ENCODE assay signal across 30 cellular contexts in genomic region chr17:40936976-40937375, GRCh38. TPM values are rescaled to one million over a fixed set of nuclear protein-coding genes. Genes with fewer than 3 reads are reported as not detected.
DNase-seq lines count a peak whose midpoint lies in the region; ATAC-seq, FAIRE-seq and TF ChIP-seq lines count a peak whose summit lies in the region.
"Had no signal": no experiment of that assay in that cellular context is flagged by ENCODE, and none has a peak within 500 bp of the region (broad histone marks: within the 10 kb centered on the region; RNA-seq: fewer than 3 reads in every experiment).

No MANE protein-coding gene starts in this region.

- CTCF ChIA-PET in MCF 10A (lab: Yijun Ruan, JAX), result interaction anchor here (0.6 kb wide), 1 partner anchor 28 kb away, joined by 3 read pairs; no protein-coding TSS in a partner anchor

- DNase-seq in T47D (ENCODE audit: low read depth in 1 of 2, low spot score in 1 of 2) (peak; percentile 34 to 85), MCF 10A (ENCODE audit: unreplicated experiment) (no peak), neural progenitor cell (ENCODE audit: low spot score) (peak; percentile 15), type B pancreatic cell (ENCODE audit: extremely low spot score, unreplicated experiment) (no peak), NCI-H1048 (lab: John Stamatoyannopoulos, UW) (no peak), RCC 7860 (ENCODE audit: low spot score) (no peak), cerebellar nuclear complex (lab: John Stamatoyannopoulos, UW) (no peak)
- DNase-seq: 8988T; aorta; CD8-positive, alpha-beta T cell; DMS53; esophagus squamous epithelium; GDM1; natural killer cell; NCI-H1092; NCI-H2029 treated with DMSO at 0.1 percent for 48 hours; NCI-H226; SHP77 treated with DMSO at 0.1 percent for 48 hours; stimulated activated CD4-positive, alpha-beta T cell treated with anti-CD3 and anti-CD28 coated beads, Interleukin-4, amount 100 ng/mL, for 24 hours had no signal

- ATAC-seq in esophagus mucosa, result peak; percentile 39
- ATAC-seq: activated CD4-positive, alpha-beta T cell treated with anti-CD3 and anti-CD28 coated beads for 36 hours; CD8-positive, alpha-beta T cell; natural killer cell had no signal

- FAIRE-seq in RCC 7860 (lab: Jason Lieb, UNC), result no peak

- H3K79me2 ChIP-seq in neural progenitor cell (ENCODE audit: low read depth), result no peaks in the 10 kb centered on the region

- intact Hi-C loops in MCF 10A (cut with micrococcal nuclease), result no loop called here

- H3K27me3 ChIP-seq in neural progenitor cell, result no peaks in the 10 kb centered on the region
- H3K27me3 ChIP-seq: esophagus squamous epithelium, tibial nerve had no signal

- peak overlapping the region; percentile 68 for H3K27ac ChIP-seq in neural progenitor cell
- H3K27ac ChIP-seq: esophagus squamous epithelium, tibial nerve had no signal

- no peak overlapping the region for H3K4me3 ChIP-seq in neural progenitor cell
- H3K4me3 ChIP-seq: tibial nerve had no signal

- H3F3A ChIP-seq in neural progenitor cell (ENCODE audit: low read depth), result peaks cover 32% of the 10 kb centered on the region

- TF ChIP-seq CTCF in MCF 10A (IDR thresholded peaks at IDR 0.05; ENCODE audit: unreplicated experiment) (no peak), neural progenitor cell (IDR thresholded peaks at IDR 0.05) (no peak), type B pancreatic cell (conservative IDR thresholded peaks at IDR 0.05) (no peak)

- H3K9me3 Mint-ChIP-seq in MCF 10A (ENCODE audit: unreplicated experiment) (no peaks in the 10 kb centered on the region), neural progenitor cell (no peaks in the 10 kb centered on the region), type B pancreatic cell (no peaks in the 10 kb centered on the region)
- H3K9me3 Mint-ChIP-seq: activated naive CD4-positive, alpha-beta T cell treated with anti-CD3 and anti-CD28 coated beads, Interleukin-2, amount 50 U/mL, for 24 hours; CD8-positive, alpha-beta T cell; natural killer cell; stimulated activated naive CD8-positive, alpha-beta T cell treated with anti-CD3 and anti-CD28 coated beads, Interleukin-15, Interleukin-2, amounts not matched to agents 100 ng/mL and 50 ng/mL, for 24 hours had no signal

- peak overlapping the region; percentile 87 for H2AFZ ChIP-seq in neural progenitor cell (replicated peaks)

- no peaks in the 10 kb centered on the region for H3K36me3 ChIP-seq in neural progenitor cell
- H3K36me3 ChIP-seq: esophagus squamous epithelium, tibial nerve had no signal

- peaks cover under 1% of the 10 kb centered on the region for H3K27me3 Mint-ChIP-seq in MCF 10A (ENCODE audit: insufficient read depth, unreplicated experiment)
- no peaks in the 10 kb centered on the region for H3K27me3 Mint-ChIP-seq in neural progenitor cell (ENCODE audit: insufficient read depth, low read depth)
- peaks cover 4% of the 10 kb centered on the region for H3K27me3 Mint-ChIP-seq in type B pancreatic cell

- peaks cover 14% of the 10 kb centered on the region for H3K4me1 Mint-ChIP-seq in MCF 10A (ENCODE audit: insufficient read depth, unreplicated experiment)
- H3K4me1 Mint-ChIP-seq in neural progenitor cell, result peaks cover 32% of the 10 kb centered on the region
- peaks cover 19% of the 10 kb centered on the region for H3K4me1 Mint-ChIP-seq in type B pancreatic cell (ENCODE audit: unreplicated experiment)
- H3K4me1 Mint-ChIP-seq: activated naive CD4-positive, alpha-beta T cell treated with anti-CD3 and anti-CD28 coated beads, Interleukin-2, amount 50 U/mL, for 24 hours; natural killer cell had no signal

- POLR2A ChIA-PET in MCF 10A (lab: Yijun Ruan, JAX), result interaction anchor here (1.0 to 1.7 kb wide), 2 partner anchors 10 to 22 kb away, joined by 3 read pairs; no protein-coding TSS in a partner anchor

- no peak overlapping the region for H3K27ac Mint-ChIP-seq in MCF 10A (ENCODE audit: low read depth, unreplicated experiment)
- H3K27ac Mint-ChIP-seq in neural progenitor cell, result peak overlapping the region; percentile 18
- H3K27ac Mint-ChIP-seq in type B pancreatic cell, result peak overlapping the region; percentile 99
- H3K27ac Mint-ChIP-seq: activated CD4-positive, alpha-beta T cell treated with anti-CD3 and anti-CD28 coated beads for 36 hours; activated naive CD4-positive, alpha-beta T cell treated with anti-CD3 and anti-CD28 coated beads, Interleukin-2, amount 50 U/mL, for 24 hours; CD8-positive, alpha-beta T cell; natural killer cell had no signal

- H3K9me3 ChIP-seq in neural progenitor cell (ENCODE audit: low read depth), result no peaks in the 10 kb centered on the region
- H3K9me3 ChIP-seq: esophagus squamous epithelium, tibial nerve had no signal

- H3K4me3 Mint-ChIP-seq in MCF 10A (ENCODE audit: unreplicated experiment) (no peak overlapping the region), neural progenitor cell (no peak overlapping the region), type B pancreatic cell (peak overlapping the region; percentile 87)
- H3K4me3 Mint-ChIP-seq: activated CD4-positive, alpha-beta T cell treated with anti-CD3 and anti-CD28 coated beads for 36 hours; activated naive CD4-positive, alpha-beta T cell treated with anti-CD3 and anti-CD28 coated beads, Interleukin-2, amount 50 U/mL, for 24 hours; CD8-positive, alpha-beta T cell; natural killer cell; stimulated activated naive CD8-positive, alpha-beta T cell treated with anti-CD3 and anti-CD28 coated beads, Interleukin-15, Interleukin-2, amounts not matched to agents 100 ng/mL and 50 ng/mL, for 24 hours had no signal

- H3K4me1 ChIP-seq in neural progenitor cell, result peaks cover 43% of the 10 kb centered on the region
- H3K4me1 ChIP-seq: tibial nerve had no signal

- no peak overlapping the region for H3K9ac ChIP-seq in neural progenitor cell

- H4K20me1 ChIP-seq in neural progenitor cell (ENCODE audit: low read depth), result no peaks in the 10 kb centered on the region

- in situ Hi-C loops in T47D (cut with HindIII; ENCODE audit: low pct_unique_long_range_greater_than_20kb, low sequenced_read_pairs), result no loop called here

- BruUV-seq in MCF 10A (replicated peaks; lab: Mats Ljungman, UMichigan), result no TSS peak

- H3K36me3 Mint-ChIP-seq in MCF 10A (ENCODE audit: insufficient read depth, unreplicated experiment) (no peaks in the 10 kb centered on the region), neural progenitor cell (no peaks in the 10 kb centered on the region), type B pancreatic cell (peaks cover 9% of the 10 kb centered on the region)
- H3K36me3 Mint-ChIP-seq: activated naive CD4-positive, alpha-beta T cell treated with anti-CD3 and anti-CD28 coated beads, Interleukin-2, amount 50 U/mL, for 24 hours; CD8-positive, alpha-beta T cell; natural killer cell had no signal

- H3K4me2 ChIP-seq in neural progenitor cell, result no peak overlapping the region

RNA-seq across cellular contexts. Expression of gene KRT23, which starts 0.5 kb away (rescaled TPM):
- total RNA-seq in MCF 10A (2022), result not detected in 2 replicates
- total RNA-seq in esophagus mucosa, result 3.1 TPM
- total RNA-seq in neural progenitor cell (ENCODE audit: low replicate concordance), result 0.60 TPM in 1 of 2 replicates, not detected in the other
- 49.7 and 464 TPM in 2 replicates for total RNA-seq in type B pancreatic cell (ENCODE audit: low replicate concordance)
- total RNA-seq: activated CD4-positive, alpha-beta T cell treated with anti-CD3 and anti-CD28 coated beads for 36 hours; activated CD8-positive, alpha-beta memory T cell treated with anti-CD3 and anti-CD28 coated beads for 36 hours; CD8-positive, alpha-beta T cell; cerebellum; LHCN-M2; T-helper 1 cell treated with Interleukin-12 subunit alpha and Interleukin-12 subunit beta and Interleukin-4 antibody, amounts not matched to agents 30 ng/mL and 1 ng/mL, for 36 hours; tibial nerve had no signal

RNA-seq across cellular contexts. Expression of gene KRT39, which starts 29.8 kb away (rescaled TPM):
- not detected in 2 replicates for total RNA-seq in MCF 10A (2022)
- total RNA-seq in esophagus mucosa, result not detected
- total RNA-seq in neural progenitor cell (ENCODE audit: low replicate concordance), result not detected in 2 replicates
- 0.70 and 1.0 TPM in 2 replicates for total RNA-seq in type B pancreatic cell (ENCODE audit: low replicate concordance)
- total RNA-seq: activated CD4-positive, alpha-beta T cell treated with anti-CD3 and anti-CD28 coated beads for 36 hours; activated CD8-positive, alpha-beta memory T cell treated with anti-CD3 and anti-CD28 coated beads for 36 hours; aorta; CD8-positive, alpha-beta T cell; cerebellum; esophagus squamous epithelium; left colon; LHCN-M2; mesenteric fat pad; natural killer cell; T-helper 1 cell treated with Interleukin-12 subunit alpha and Interleukin-12 subunit beta and Interleukin-4 antibody, amounts not matched to agents 30 ng/mL and 1 ng/mL, for 36 hours; tibial nerve had no signal

RNA-seq across cellular contexts. Expression of gene KRT40, which starts 47.1 kb away (rescaled TPM):
- total RNA-seq in MCF 10A (2022), result not detected in 2 replicates
- total RNA-seq in esophagus mucosa, result not detected
- not detected in 2 replicates for total RNA-seq in neural progenitor cell (ENCODE audit: low replicate concordance)
- total RNA-seq in type B pancreatic cell (ENCODE audit: low replicate concordance), result 2.3 and 5.5 TPM in 2 replicates
- total RNA-seq: activated CD4-positive, alpha-beta T cell treated with anti-CD3 and anti-CD28 coated beads for 36 hours; activated CD8-positive, alpha-beta memory T cell treated with anti-CD3 and anti-CD28 coated beads for 36 hours; aorta; CD8-positive, alpha-beta T cell; cerebellum; LHCN-M2; mesenteric fat pad; natural killer cell; T-helper 1 cell treated with Interleukin-12 subunit alpha and Interleukin-12 subunit beta and Interleukin-4 antibody, amounts not matched to agents 30 ng/mL and 1 ng/mL, for 36 hours; tibial nerve had no signal

RNA-seq across cellular contexts. Expression of gene KRT20, which starts 51.9 kb away (rescaled TPM):
- total RNA-seq in MCF 10A (2022), result not detected in 2 replicates
- total RNA-seq in esophagus mucosa, result 0.20 TPM
- not detected in 2 replicates for total RNA-seq in neural progenitor cell (ENCODE audit: low replicate concordance)
- 13.0 and 41.9 TPM in 2 replicates for total RNA-seq in type B pancreatic cell (ENCODE audit: low replicate concordance)
- total RNA-seq: activated CD4-positive, alpha-beta T cell treated with anti-CD3 and anti-CD28 coated beads for 36 hours; activated CD8-positive, alpha-beta memory T cell treated with anti-CD3 and anti-CD28 coated beads for 36 hours; aorta; CD8-positive, alpha-beta T cell; esophagus squamous epithelium; LHCN-M2; natural killer cell; T-helper 1 cell treated with Interleukin-12 subunit alpha and Interleukin-12 subunit beta and Interleukin-4 antibody, amounts not matched to agents 30 ng/mL and 1 ng/mL, for 36 hours; tibial nerve had no signal

RNA-seq across cellular contexts. Expression of gene KRTAP3-3, which starts 57.0 kb away (rescaled TPM):
- total RNA-seq in MCF 10A (2022) (not detected in 2 replicates), esophagus mucosa (not detected), neural progenitor cell (ENCODE audit: low replicate concordance) (not detected in 2 replicates), type B pancreatic cell (ENCODE audit: low replicate concordance) (not detected in 2 replicates)
- total RNA-seq: activated CD4-positive, alpha-beta T cell treated with anti-CD3 and anti-CD28 coated beads for 36 hours; activated CD8-positive, alpha-beta memory T cell treated with anti-CD3 and anti-CD28 coated beads for 36 hours; aorta; CD8-positive, alpha-beta T cell; cerebellum; esophagus squamous epithelium; left colon; LHCN-M2; mesenteric fat pad; natural killer cell; T-helper 1 cell treated with Interleukin-12 subunit alpha and Interleukin-12 subunit beta and Interleukin-4 antibody, amounts not matched to agents 30 ng/mL and 1 ng/mL, for 36 hours; tibial nerve had no signal

Comparison
In these comparisons a context has a peak if more than half of its experiments do, and no peak if none do; other contexts are left out.
1. DNase-seq: peak in T47D (2 of 2) and neural progenitor cell (single experiment); none in MCF 10A (single experiment), type B pancreatic cell (single experiment), NCI-H1048 (single experiment), RCC 7860 (single experiment) and cerebellar nuclear complex (0 of 2).
2. RNA of gene KRT23, which starts 0.5 kb away (total RNA-seq): 49.7 to 464 TPM in type B pancreatic cell; 3.1 TPM in esophagus mucosa (single experiment), 0.60 TPM in neural progenitor cell and not detected in MCF 10A; every median in the first group is over 10 times any median in the second.